ENCODE assay signal across 8 cellular contexts in the genomic region with DNA sequence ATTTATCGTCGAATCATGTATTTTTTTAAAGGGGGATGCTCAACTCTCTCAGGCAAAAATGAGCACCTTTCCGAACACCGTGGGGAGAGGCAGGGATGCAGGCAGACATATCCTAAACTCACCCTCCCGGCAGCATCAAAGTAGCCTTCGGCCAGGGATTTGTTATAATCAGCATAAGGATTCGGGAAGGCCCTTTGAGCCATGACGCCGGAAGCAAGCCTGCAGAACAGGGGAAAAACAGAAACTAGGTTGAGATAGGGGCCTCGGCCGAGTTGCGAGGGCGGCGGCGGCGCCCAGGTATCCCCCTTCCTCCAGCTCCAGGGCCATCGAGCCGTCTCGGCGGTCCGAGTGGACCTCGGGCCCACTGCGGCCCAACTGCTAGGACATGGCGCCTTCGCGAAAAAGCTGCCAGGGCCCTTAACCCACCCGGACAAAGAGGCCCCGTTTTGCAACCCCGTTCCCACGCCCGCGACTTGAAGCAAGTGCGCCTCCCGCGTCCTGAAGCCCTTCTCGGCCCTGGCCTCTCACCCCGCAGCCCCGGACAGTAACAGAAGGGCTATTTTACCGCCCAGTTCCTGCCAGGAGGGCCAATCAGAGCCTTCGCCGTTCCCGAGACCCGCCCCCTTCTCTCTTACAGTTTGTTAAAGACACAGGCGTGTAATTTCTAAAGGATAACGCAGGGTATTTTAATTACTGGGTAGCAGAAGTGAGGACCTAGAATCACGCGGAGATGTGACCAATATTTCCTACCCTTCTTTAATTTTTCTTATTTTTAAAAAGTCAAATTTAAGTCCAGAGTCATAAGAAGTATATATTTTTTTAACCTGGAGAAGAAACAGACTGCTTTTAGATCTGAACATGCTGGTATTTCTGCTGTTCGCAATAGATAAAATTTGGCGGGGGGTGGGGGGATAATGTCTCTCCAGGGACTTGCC. TPM values are rescaled to one million over a fixed set of nuclear protein-coding genes. Genes with fewer than 3 reads are reported as not detected.
DNase-seq lines count a peak whose midpoint lies in the region; ATAC-seq, FAIRE-seq and TF ChIP-seq lines count a peak whose summit lies in the region.

A gene with protein sequence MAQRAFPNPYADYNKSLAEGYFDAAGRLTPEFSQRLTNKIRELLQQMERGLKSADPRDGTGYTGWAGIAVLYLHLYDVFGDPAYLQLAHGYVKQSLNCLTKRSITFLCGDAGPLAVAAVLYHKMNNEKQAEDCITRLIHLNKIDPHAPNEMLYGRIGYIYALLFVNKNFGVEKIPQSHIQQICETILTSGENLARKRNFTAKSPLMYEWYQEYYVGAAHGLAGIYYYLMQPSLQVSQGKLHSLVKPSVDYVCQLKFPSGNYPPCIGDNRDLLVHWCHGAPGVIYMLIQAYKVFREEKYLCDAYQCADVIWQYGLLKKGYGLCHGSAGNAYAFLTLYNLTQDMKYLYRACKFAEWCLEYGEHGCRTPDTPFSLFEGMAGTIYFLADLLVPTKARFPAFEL (minus strand): TSS at position 566 of the 935 bp plus-strand sequence. CDS start 363 bp downstream, at position 203.

- H3K27me3 ChIP-seq in mononuclear cell (ENCODE audit: insufficient read depth, low read length) = no peaks in the 10 kb centered on the region

- DNase-seq in D721Med (ENCODE audit: insufficient read length, low spot score) (peak; percentile 62), HuH-7 (ENCODE audit: low spot score) (peak; percentile 92), OCI-M2 (lab: John Stamatoyannopoulos, UW; ENCODE audit: unreplicated experiment) (peak; percentile 73), activated T-cell treated with anti-CD3 and anti-CD28 coated beads for 4 hours (peak; percentile 71), epithelial cell of esophagus (ENCODE audit: low read depth) (peak; percentile 89)
- DNase-seq in stimulated activated CD8-positive, alpha-beta memory T cell treated with anti-CD3 and anti-CD28 coated beads, Interleukin-4, amount 100 ng/mL, for 1 hour (ENCODE audit: low read depth in 2 of 2, low spot score in 1 of 2) = peak; percentile 58 to 64

- no peaks in the 10 kb centered on the region for H3K9me3 ChIP-seq in mononuclear cell (ENCODE audit: low read depth, low read length)

- peaks cover 24% of the 10 kb centered on the region for H3K4me1 ChIP-seq in mononuclear cell (ENCODE audit: insufficient read depth, low read length)

- no peak for TF ChIP-seq CTCF in D721Med (IDR thresholded peaks at IDR 0.05; ENCODE audit: insufficient read depth, missing control alignments)
- TF ChIP-seq CTCF in epithelial cell of esophagus (IDR thresholded peaks at IDR 0.05; ENCODE audit: insufficient read depth, low read depth, low read length, missing control alignments) = no peak

- peak within 1 kb of the TSS; percentile 83 for H3K4me3 ChIP-seq in epithelial cell of esophagus (ENCODE audit: low read length)
- H3K4me3 ChIP-seq in mononuclear cell (ENCODE audit: low read length) = peak within 1 kb of the TSS; percentile 79

- FAIRE-seq in D721Med (lab: Jason Lieb, UNC) = no peak

- ATAC-seq in GM21515 (IDR thresholded peaks at IDR 0.05; ENCODE audit: unreplicated experiment) = peak; percentile 100

RNA-seq across cellular contexts. Expression of the gene that starts here (rescaled TPM):
- 17.0 TPM for total RNA-seq in mononuclear cell

Comparison
In these comparisons a context has a peak if more than half of its experiments do, and no peak if none do; other contexts are left out.
1. Peak in every context shown above with its lines: DNase-seq, ATAC-seq and H3K4me3 ChIP-seq.